13 cellular contexts compared by ENCODE assay signal in the genomic region with DNA sequence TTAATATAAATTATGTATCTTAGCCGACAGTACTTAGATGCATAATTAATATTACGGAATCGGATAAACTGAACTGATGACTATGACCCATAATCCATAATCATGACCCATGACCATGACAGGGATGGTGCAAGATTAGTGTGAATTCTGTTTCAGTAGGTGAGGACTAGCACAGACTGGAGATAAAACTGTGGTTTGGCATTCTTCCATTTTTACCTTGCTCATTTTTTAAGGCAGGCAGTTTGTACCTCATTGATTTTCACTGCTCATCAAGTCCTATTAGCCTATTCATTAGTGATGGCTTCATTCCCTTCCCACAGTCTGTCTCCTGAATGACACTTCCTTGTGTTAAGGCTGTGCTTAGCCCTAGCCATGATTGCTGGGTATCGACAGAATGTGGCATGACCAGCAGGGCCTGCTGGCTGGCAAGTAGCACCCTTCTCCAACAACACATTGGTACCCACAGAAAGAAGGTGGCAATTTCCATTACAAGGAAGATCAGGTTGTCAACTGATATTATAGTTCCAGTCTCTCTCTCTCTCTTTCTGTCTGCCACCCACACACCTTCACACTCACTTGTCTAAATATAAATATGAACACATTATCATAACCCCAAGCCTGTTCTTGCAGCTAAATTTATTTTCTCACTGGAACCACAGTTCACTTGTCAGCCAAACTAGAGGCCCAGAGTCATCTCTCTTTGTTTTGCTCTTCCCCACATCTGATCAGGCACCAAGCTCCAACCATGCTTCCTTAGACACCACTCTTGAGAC.
A peak's percentile ranks its signal among the peaks of the same experiment; 100 is the strongest.
DNase-seq lines count a peak whose midpoint lies in the region; ATAC-seq and TF ChIP-seq lines count a peak whose summit lies in the region.
"Had no signal": no experiment of that assay in that cellular context is flagged by ENCODE, and none has a peak within 500 bp of the region (broad histone marks: within the 10 kb centered on the region; RNA-seq: fewer than 3 reads in every experiment).

No MANE protein-coding gene starts in this region.

- no peaks in the 10 kb centered on the region for H3K79me1 ChIP-seq in trophoblast cell (ENCODE audit: low read length)

- H3K27me3 ChIP-seq in right atrium auricular region (no peaks in the 10 kb centered on the region), H7 (ENCODE audit: control insufficient read depth, insufficient read depth, low read length) (no peaks in the 10 kb centered on the region), trophoblast cell (ENCODE audit: insufficient read depth, low read length) (no peaks in the 10 kb centered on the region)
- H3K27me3 ChIP-seq: brain microvascular endothelial cell had no signal

- no peak overlapping the region for H2AK5ac ChIP-seq in trophoblast cell (ENCODE audit: low read length)

- no peak overlapping the region for H3K4ac ChIP-seq in trophoblast cell (ENCODE audit: low read depth, low read length)

- H3K4me3 ChIP-seq in right atrium auricular region (no peak overlapping the region), H7 (ENCODE audit: insufficient read depth, low read depth, low read length) (no peak overlapping the region), trophoblast cell (ENCODE audit: low read depth, low read length) (no peak overlapping the region)

- H3K36me3 ChIP-seq in right atrium auricular region (no peaks in the 10 kb centered on the region), H7 (replicated peaks; ENCODE audit: control insufficient read depth, insufficient read depth, low read length) (no peaks in the 10 kb centered on the region), trophoblast cell (ENCODE audit: control insufficient read depth in 1 of 2, insufficient read depth in 2 of 2, low read length in 2 of 2) (no peaks in the 10 kb centered on the region)
- H3K36me3 ChIP-seq: brain microvascular endothelial cell had no signal

- no peak overlapping the region for H2BK5ac ChIP-seq in trophoblast cell (ENCODE audit: low read depth, low read length, poor library complexity)

- no peak overlapping the region for H2BK12ac ChIP-seq in trophoblast cell (ENCODE audit: low read length)

- H3K79me2 ChIP-seq in trophoblast cell (ENCODE audit: control insufficient read depth, insufficient read depth, low read length, poor library complexity), result no peaks in the 10 kb centered on the region

- in situ Hi-C loops in GM13977 (cut with MboI; ENCODE audit: low pct_unique_long_range_greater_than_20kb, low sequenced_read_pairs, unreplicated experiment), result no loop called here

- H3K18ac ChIP-seq in trophoblast cell (ENCODE audit: low read length), result no peak overlapping the region

- DNase-seq in GM13977 (ENCODE audit: low spot score) (peak; percentile 27), GM20000 (ENCODE audit: low spot score) (peak; percentile 20), right atrium auricular region (ENCODE audit: low spot score) (no peak), NCI-H187 treated with DMSO at 0.1 percent for 48 hours (lab: John Stamatoyannopoulos, UW) (no peak), H7 (no peak), trophoblast cell (no peak)
- DNase-seq: activated T-cell treated with anti-CD3 and anti-CD28 coated beads, Interleukin-2, amount 50 U/mL, for 4 hours; brain microvascular endothelial cell; CD4-positive, CD25-positive, alpha-beta regulatory T cell; stimulated activated naive CD4-positive, alpha-beta T cell treated with Interleukin-2 at 50 U/mL for 16 hours had no signal

- ATAC-seq in HG03378 (IDR thresholded peaks at IDR 0.05; ENCODE audit: unreplicated experiment) (peak; percentile 65), HG02678 (IDR thresholded peaks at IDR 0.05; ENCODE audit: unreplicated experiment) (no peak)
- ATAC-seq: activated T-cell treated with anti-CD3 and anti-CD28 coated beads, Interleukin-2, amount 50 U/mL, for 4 hours had no signal

- H3K14ac ChIP-seq in trophoblast cell (ENCODE audit: low read length), result no peak overlapping the region

- TF ChIP-seq CTCF in GM13977 (IDR thresholded peaks at IDR 0.05; ENCODE audit: extremely low read depth, insufficient read depth, missing control alignments) (no peak), GM20000 (IDR thresholded peaks at IDR 0.05; ENCODE audit: extremely low read depth, missing control alignments) (no peak), right atrium auricular region (IDR thresholded peaks at IDR 0.05) (no peak)

- peaks cover 0 to 46% of the 10 kb centered on the region in 2 donors for H3K4me1 ChIP-seq in right atrium auricular region
- H3K4me1 ChIP-seq in trophoblast cell (ENCODE audit: control insufficient read depth in 1 of 2, insufficient read depth in 2 of 2, low read length in 2 of 2), result peaks cover 0 to 3% of the 10 kb centered on the region in 2 experiments

- no peak overlapping the region for H4K12ac ChIP-seq in trophoblast cell (ENCODE audit: low read depth, low read length)

- no peak overlapping the region for H3K23ac ChIP-seq in trophoblast cell (ENCODE audit: low read length)

- H2AFZ ChIP-seq in trophoblast cell (ENCODE audit: insufficient read depth, low read length, poor library complexity), result no peak overlapping the region

- H3K9ac ChIP-seq in trophoblast cell (ENCODE audit: low read length), result no peak overlapping the region

- H3K27ac ChIP-seq in right atrium auricular region (peak overlapping the region; percentile 57 to 93), trophoblast cell (ENCODE audit: low read depth, low read length) (no peak overlapping the region)
- H3K27ac ChIP-seq: brain microvascular endothelial cell, RWPE1 had no signal

- H4K91ac ChIP-seq in trophoblast cell (ENCODE audit: low read depth, low read length), result no peak overlapping the region

- H2BK120ac ChIP-seq in trophoblast cell (ENCODE audit: insufficient read depth, low read length, poor library complexity), result no peak overlapping the region

- H3K9me3 ChIP-seq in right atrium auricular region, result no peaks in the 10 kb centered on the region
- H3K9me3 ChIP-seq in trophoblast cell (ENCODE audit: insufficient read depth, low read depth, low read length), result no peaks in the 10 kb centered on the region

- no CpG with 5 or more reads among the region's 4 CpGs for WGBS in trophoblast cell (ENCODE audit: extremely low coverage, insufficient coverage, insufficient read length)

- no peak overlapping the region for H4K8ac ChIP-seq in trophoblast cell (ENCODE audit: low read depth, low read length)

- H3K4me2 ChIP-seq in trophoblast cell (ENCODE audit: low read length), result no peak overlapping the region

Comparison
In these comparisons a context has a peak if more than half of its experiments do, and no peak if none do; other contexts are left out.
1. DNase-seq: peak in GM13977 (single experiment) and GM20000 (single experiment); none in right atrium auricular region (single experiment), NCI-H187 treated with DMSO at 0.1 percent for 48 hours (single experiment), H7 (single experiment) and trophoblast cell (0 of 2).